Comparison of ENCODE assay signal across 25 cellular contexts in genomic region chr9:3235497-3235896, GRCh38.
"Had no signal": no experiment of that assay in that cellular context is flagged by ENCODE, and none has a peak within 500 bp of the region (broad histone marks: within the 10 kb centered on the region; RNA-seq: fewer than 3 reads in every experiment).

No MANE protein-coding gene starts in this region.

- DNase-seq: activated CD4-positive, alpha-beta T cell treated with anti-CD3 and anti-CD28 coated beads for 48 hours; activated CD4-positive, alpha-beta T cell treated with anti-CD3 and anti-CD28 coated beads, Interleukin-2, amount 50 U/mL, for 48 hours; activated CD4-positive, CD25-positive, alpha-beta regulatory T cell treated with anti-CD3 and anti-CD28 coated beads, Interleukin-2, amount 50 U/mL, for 72 hours; activated CD8-positive, alpha-beta memory T cell treated with anti-CD3 and anti-CD28 coated beads, Interleukin-2, amount 10 ng/mL, durations not matched to agents 7 days and 5 days; activated effector memory CD4-positive, alpha-beta T cell treated with anti-CD3 and anti-CD28 coated beads, Interleukin-2, amount 50 U/mL, for 16 hours; activated naive CD4-positive, alpha-beta T cell treated with Interleukin-2 at 50 U/mL for 16 hours; activated naive CD8-positive, alpha-beta T cell treated with anti-CD3 and anti-CD28 coated beads, Interleukin-2, amount 50 U/mL, for 24 hours; activated T-cell treated with anti-CD3 and anti-CD28 coated beads, Interleukin-2, amount 50 U/mL, for 24 hours; amygdala; KBM-7; MM.1S; NCI-H1105; NCI-H1436; NCI-H1694 treated with DMSO at 0.1 percent for 48 hours; NCI-H2029 treated with DMSO at 0.1 percent for 48 hours; NCI-H345; NCI-H510A; NCI-H526 treated with DMSO at 0.1 percent for 48 hours; NCI-H82; Right ventricle myocardium superior had no signal

- ATAC-seq: activated CD8-positive, alpha-beta memory T cell treated with anti-CD3 and anti-CD28 coated beads, Interleukin-2, amount 10 ng/mL, durations not matched to agents 7 days and 5 days; activated naive CD4-positive, alpha-beta T cell treated with anti-CD3 and anti-CD28 coated beads, Interleukin-2, amount 50 U/mL, for 72 hours; activated naive CD8-positive, alpha-beta T cell treated with anti-CD3 and anti-CD28 coated beads, Interleukin-2, amount 50 U/mL, for 24 hours; WTC11 had no signal

- H3K4me3 ChIP-seq: cardiac muscle cell, SJSA1 had no signal

- FAIRE-seq: astrocyte had no signal
